ENCODE assay signal across 23 cellular contexts in the genomic region with DNA sequence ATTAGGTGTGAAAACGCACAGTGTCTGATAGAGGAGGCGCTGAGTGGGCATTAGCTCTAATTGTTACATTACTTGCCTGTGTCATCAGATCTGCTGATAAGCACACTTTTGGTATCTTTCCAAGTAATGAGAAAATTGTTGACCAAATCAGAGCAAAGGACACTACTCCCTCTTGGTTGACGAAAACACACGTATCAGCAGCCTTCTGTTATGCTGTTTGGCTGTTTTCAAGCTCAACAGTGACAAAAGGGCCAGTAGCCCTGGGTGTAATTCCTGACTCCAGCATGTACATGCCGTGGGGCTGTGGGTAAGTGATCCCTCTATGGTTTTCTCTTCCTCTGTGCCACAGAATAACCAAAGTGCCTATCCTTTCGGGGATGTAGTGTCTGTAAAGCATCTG.
DNase-seq lines count a peak whose midpoint lies in the region; ATAC-seq and TF ChIP-seq lines count a peak whose summit lies in the region.
"Had no signal": no experiment of that assay in that cellular context is flagged by ENCODE, and none has a peak within 500 bp of the region (broad histone marks: within the 10 kb centered on the region; RNA-seq: fewer than 3 reads in every experiment).

No MANE protein-coding gene starts in this region.

- no peak overlapping the region for H2AK9ac ChIP-seq in IMR-90 (replicated peaks; ENCODE audit: low read depth, low read length, poor library complexity)

- no peak overlapping the region for H3K9ac ChIP-seq in IMR-90 (ENCODE audit: low read depth, low read length)
- H3K9ac ChIP-seq in endocrine pancreas (ENCODE audit: control insufficient read depth, insufficient read depth, low read length) = no peak overlapping the region

- ATAC-seq in activated CD4-positive, alpha-beta T cell treated with anti-CD3 and anti-CD28 coated beads for 36 hours = no peak
- no peak for ATAC-seq in IMR-90 (ENCODE audit: low read depth)
- ATAC-seq in HG03432 (IDR thresholded peaks at IDR 0.05; ENCODE audit: unreplicated experiment) = no peak
- ATAC-seq: activated T-helper 17 cell treated with anti-CD3 and anti-CD28 coated beads, Interleukin-2, amount 50 U/mL, for 72 hours; stimulated activated effector memory CD8-positive, alpha-beta T cell treated with anti-CD3 and anti-CD28 coated beads, Interleukin-12 subunit alpha, Interleukin-12 subunit beta, amount 100 ng/mL, for 72 hours; T-cell had no signal

- DNase-seq in activated CD4-positive, alpha-beta T cell treated with anti-CD3 and anti-CD28 coated beads for 36 hours = no peak
- no peak for DNase-seq in activated CD4-positive, alpha-beta T cell treated with anti-CD3 and anti-CD28 coated beads for 4 hours
- DNase-seq in IMR-90 = no peak
- DNase-seq in mucosa of gallbladder (ENCODE audit: low spot score) = peak; percentile 36
- no peak for DNase-seq in posterior vena cava (ENCODE audit: low spot score)
- no peak for DNase-seq in hypothalamus (lab: John Stamatoyannopoulos, UW)
- DNase-seq: 8988T; activated CD4-positive, alpha-beta T cell treated with anti-CD3 and anti-CD28 coated beads, Interleukin-2, amount 10 ng/mL, durations not matched to agents 7 days and 5 days; DMS79; H9; KBM-7; left ventricle myocardium inferior; NCI-H1105 treated with DMSO at 0.1 percent for 48 hours; NCI-H1930; NCI-H524; T-cell; WERI-Rb-1 had no signal

- no peaks in the 10 kb centered on the region for H3K27me3 ChIP-seq in IMR-90 (ENCODE audit: control insufficient read depth, insufficient read depth, low read length)
- H3K27me3 ChIP-seq in endocrine pancreas (ENCODE audit: control insufficient read depth, insufficient read depth, low read length) = no peaks in the 10 kb centered on the region

- no peak overlapping the region for H4K8ac ChIP-seq in IMR-90 (ENCODE audit: low read depth in 2 of 2, low read length in 2 of 2)

- H3K4me3 Mint-ChIP-seq in activated CD4-positive, alpha-beta T cell treated with anti-CD3 and anti-CD28 coated beads for 36 hours = no peak overlapping the region
- H3K4me3 Mint-ChIP-seq: activated CD4-positive, alpha-beta T cell treated with anti-CD3 and anti-CD28 coated beads, Interleukin-2, amount 10 ng/mL, durations not matched to agents 7 days and 5 days; activated T-helper 17 cell treated with anti-CD3 and anti-CD28 coated beads, Interleukin-2, amount 50 U/mL, for 72 hours; CD14-positive monocyte; central memory CD8-positive, alpha-beta T cell; H9; stimulated activated effector memory CD8-positive, alpha-beta T cell treated with anti-CD3 and anti-CD28 coated beads, Interleukin-12 subunit alpha, Interleukin-12 subunit beta, amount 100 ng/mL, for 72 hours; T-cell had no signal

- intact Hi-C loops in activated CD4-positive, alpha-beta T cell treated with anti-CD3 and anti-CD28 coated beads for 36 hours (cut with DNase I, micrococcal nuclease) = no loop called here
- intact Hi-C loops in IMR-90 (cut with micrococcal nuclease) (no loop called here), posterior vena cava (cut with DNase I) (no loop called here)

- CTCF ChIA-PET in activated CD4-positive, alpha-beta T cell treated with anti-CD3 and anti-CD28 coated beads for 36 hours (lab: Charles Lee) = interaction anchor here (0.7 to 0.9 kb wide), 2 partner anchors 10 to 18 kb away, joined by 3 read pairs; no protein-coding TSS in a partner anchor
- CTCF ChIA-PET in IMR-90 (lab: Yijun Ruan, JAX) = no interaction called here

- dilution Hi-C loops in IMR-90 (cut with HindIII; ENCODE audit: low sequenced_read_pairs, unreplicated experiment) = no loop called here

- H3K4me1 ChIP-seq in IMR-90 (ENCODE audit: control insufficient read depth, insufficient read depth, low read length) = peaks cover 9% of the 10 kb centered on the region
- H3K4me1 ChIP-seq in endocrine pancreas (ENCODE audit: control insufficient read depth, insufficient read depth, low read length) = peaks cover 20% of the 10 kb centered on the region

- H4K20me1 ChIP-seq in IMR-90 (ENCODE audit: insufficient read depth, low read length) = no peaks in the 10 kb centered on the region

- no peaks in the 10 kb centered on the region for H3K9me1 ChIP-seq in IMR-90 (ENCODE audit: insufficient read depth, low read length)

- H4K5ac ChIP-seq in IMR-90 (ENCODE audit: low read depth, low read length) = no peak overlapping the region

- no peak overlapping the region; the same call in 1 of the 2 replicates for H2AK5ac ChIP-seq in IMR-90 (ENCODE audit: low read depth, low read length)

- H2BK5ac ChIP-seq in IMR-90 (ENCODE audit: low read depth, low read length, poor library complexity, severe bottlenecking) = no peak overlapping the region

- TF ChIP-seq RAD21 in IMR-90 (IDR thresholded peaks at IDR 0.05; ENCODE audit: low read length) = no peak

- no TSS peak for BruUV-seq in IMR-90 (replicated peaks; lab: Mats Ljungman, UMichigan)

- H3K56ac ChIP-seq in IMR-90 (ENCODE audit: extremely low read depth, insufficient read depth, low read length) = no peak overlapping the region

- H3K36me3 ChIP-seq in IMR-90 (ENCODE audit: control insufficient read depth, insufficient read depth, low read length) (no peaks in the 10 kb centered on the region), endocrine pancreas (ENCODE audit: control insufficient read depth, insufficient read depth, low read length) (no peaks in the 10 kb centered on the region)
- H3K36me3 ChIP-seq: WERI-Rb-1 had no signal

- H3K27ac ChIP-seq in IMR-90 (ENCODE audit: insufficient read depth, low read length) = no peak overlapping the region
- H3K27ac ChIP-seq: left ventricle myocardium inferior, WERI-Rb-1 had no signal

- H4K91ac ChIP-seq in IMR-90 (ENCODE audit: insufficient read depth, low read depth, low read length) = no peak overlapping the region

- H3K9me3 ChIP-seq in IMR-90 (ENCODE audit: control insufficient read depth, insufficient read depth, low read length) (no peaks in the 10 kb centered on the region), endocrine pancreas (ENCODE audit: control insufficient read depth, low read length) (no peaks in the 10 kb centered on the region)
- H3K9me3 ChIP-seq: left ventricle myocardium inferior had no signal

- no peak overlapping the region for H3K4ac ChIP-seq in IMR-90 (ENCODE audit: low read depth, low read length)

- H2BK15ac ChIP-seq in IMR-90 (ENCODE audit: low read depth, low read length) = no peak overlapping the region

- POLR2A ChIA-PET in activated CD4-positive, alpha-beta T cell treated with anti-CD3 and anti-CD28 coated beads for 36 hours (lab: Charles Lee) = interaction anchor here (0.8 to 1.3 kb wide), 5 partner anchors 18 to 338 kb away, joined by 3 read pairs; no protein-coding TSS in a partner anchor
- POLR2A ChIA-PET in IMR-90 (lab: Charles Lee; ENCODE audit: unreplicated experiment) = no interaction called here

- H3K27me3 Mint-ChIP-seq in activated CD4-positive, alpha-beta T cell treated with anti-CD3 and anti-CD28 coated beads for 36 hours = no peaks in the 10 kb centered on the region
- H3K27me3 Mint-ChIP-seq: activated CD4-positive, alpha-beta T cell treated with anti-CD3 and anti-CD28 coated beads, Interleukin-2, amount 10 ng/mL, durations not matched to agents 7 days and 5 days; activated T-helper 17 cell treated with anti-CD3 and anti-CD28 coated beads, Interleukin-2, amount 50 U/mL, for 72 hours; central memory CD8-positive, alpha-beta T cell; T-cell had no signal

- 0 out of 2 replicates have a peak overlapping the region, but pooled peaks have one; percentile 25 for H3K18ac ChIP-seq in IMR-90 (ENCODE audit: low read depth, low read length)

- peaks cover 3% of the 10 kb centered on the region for H3K9me3 Mint-ChIP-seq in activated CD4-positive, alpha-beta T cell treated with anti-CD3 and anti-CD28 coated beads for 36 hours (ENCODE audit: low read depth)
- H3K9me3 Mint-ChIP-seq: activated T-helper 17 cell treated with anti-CD3 and anti-CD28 coated beads, Interleukin-2, amount 50 U/mL, for 72 hours; central memory CD8-positive, alpha-beta T cell; H9; stimulated activated effector memory CD8-positive, alpha-beta T cell treated with anti-CD3 and anti-CD28 coated beads, Interleukin-12 subunit alpha, Interleukin-12 subunit beta, amount 100 ng/mL, for 72 hours; T-cell had no signal

- H2BK120ac ChIP-seq in IMR-90 (ENCODE audit: low read depth, low read length) = no peak overlapping the region

- no peak for TF ChIP-seq POLR2A in IMR-90 (IDR thresholded peaks at IDR 0.05; ENCODE audit: low read depth, low read length)

- H2AFZ ChIP-seq in IMR-90 (replicated peaks; ENCODE audit: low read length, poor library complexity) = no peak overlapping the region

- no peak overlapping the region for H2BK20ac ChIP-seq in IMR-90 (ENCODE audit: low read depth, low read length)

- peaks cover 0 to 3% of the 10 kb centered on the region in 2 experiments; a peak in 1 of 4 replicates for H3K79me1 ChIP-seq in IMR-90 (ENCODE audit: low read depth in 1 of 2, low read length in 2 of 2)

- TF ChIP-seq CTCF in IMR-90 (conservative IDR thresholded peaks at IDR 0.05; ENCODE audit: low read depth, low read length) = no peak

- no peak overlapping the region for H3K4me3 ChIP-seq in IMR-90 (ENCODE audit: insufficient read depth, low read depth, low read length)
- peak overlapping the region; percentile 6 for H3K4me3 ChIP-seq in endocrine pancreas (ENCODE audit: control insufficient read depth, insufficient read depth, low read length)
- H3K4me3 ChIP-seq: left ventricle myocardium inferior had no signal

- in situ Hi-C loops in IMR-90 (cut with MboI; ENCODE audit: low sequenced_read_pairs) = no loop called here

- peaks cover 38% of the 10 kb centered on the region for H3K36me3 Mint-ChIP-seq in activated CD4-positive, alpha-beta T cell treated with anti-CD3 and anti-CD28 coated beads for 36 hours (ENCODE audit: low read depth)
- H3K36me3 Mint-ChIP-seq: T-cell had no signal

- no peak overlapping the region for H3K4me2 ChIP-seq in IMR-90 (ENCODE audit: low read depth, low read length)

- no peak overlapping the region for H3K23ac ChIP-seq in IMR-90 (ENCODE audit: low read depth, low read length)

- no peak overlapping the region for H3K14ac ChIP-seq in IMR-90 (replicated peaks; ENCODE audit: low read depth, low read length)

- H3K4me1 Mint-ChIP-seq in activated CD4-positive, alpha-beta T cell treated with anti-CD3 and anti-CD28 coated beads for 36 hours = peaks cover 66% of the 10 kb centered on the region

- H3K27ac Mint-ChIP-seq in activated CD4-positive, alpha-beta T cell treated with anti-CD3 and anti-CD28 coated beads for 36 hours = peak overlapping the region; percentile 98
- H3K27ac Mint-ChIP-seq: activated CD4-positive, alpha-beta T cell treated with anti-CD3 and anti-CD28 coated beads, Interleukin-2, amount 10 ng/mL, durations not matched to agents 7 days and 5 days; CD14-positive monocyte; H9; stimulated activated effector memory CD8-positive, alpha-beta T cell treated with anti-CD3 and anti-CD28 coated beads, Interleukin-12 subunit alpha, Interleukin-12 subunit beta, amount 100 ng/mL, for 72 hours; T-cell had no signal

- WGBS in IMR-90 (ENCODE audit: extremely low coverage in 2 of 2, insufficient read length in 1 of 2), 2 experiments = no CpG with 5 or more reads among the region's 6 CpGs

TF ChIP-seq in IMR-90, 13 proteins besides CTCF, POLR2A, EP300 and RAD21:
- no peak for TF ChIP-seq RFX5 (IDR thresholded peaks at IDR 0.05; ENCODE audit: low read depth, low read length)
- TF ChIP-seq MXI1 (IDR thresholded peaks at IDR 0.05; ENCODE audit: borderline replicate concordance, low read depth, low read length) = no peak
- TF ChIP-seq MAFK (IDR thresholded peaks at IDR 0.05; ENCODE audit: low read depth, low read length) = peak; percentile 30; the same call in 1 of the 2 replicates
